ENCODE assay signal across 9 cellular contexts in the genomic region with DNA sequence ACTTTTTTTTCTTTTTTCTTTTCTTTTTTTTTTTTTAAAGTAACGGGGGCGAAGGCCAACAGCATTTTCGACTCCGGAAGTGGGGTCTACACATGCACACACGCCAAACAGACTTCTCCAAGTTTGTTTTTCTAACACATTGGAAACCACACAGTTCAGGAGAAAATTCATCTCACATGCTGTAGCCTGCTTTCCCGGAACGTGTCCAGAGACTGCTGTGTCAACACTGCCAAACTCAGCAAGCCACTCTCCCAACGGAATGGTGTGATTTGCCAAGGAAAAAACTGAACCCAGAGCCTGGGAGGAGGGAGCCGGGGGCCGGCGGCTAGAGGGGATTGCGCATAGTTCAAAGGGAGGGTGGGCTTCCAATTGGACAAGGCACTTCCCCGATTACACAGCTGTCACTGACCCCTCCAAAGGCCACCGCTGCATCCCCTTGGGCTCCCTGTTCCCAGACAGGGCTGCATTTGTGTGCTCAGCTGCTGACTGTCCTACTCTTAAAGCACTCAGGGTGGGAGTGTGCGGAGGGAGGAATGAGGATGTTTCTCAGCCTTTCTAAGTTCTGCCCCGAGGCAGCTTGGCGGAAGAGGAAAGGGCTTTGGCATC.
A peak's percentile ranks its signal among the peaks of the same experiment; 100 is the strongest.
DNase-seq lines count a peak whose midpoint lies in the region; ATAC-seq and TF ChIP-seq lines count a peak whose summit lies in the region.
"Had no signal": no experiment of that assay in that cellular context is flagged by ENCODE, and none has a peak within 500 bp of the region (broad histone marks: within the 10 kb centered on the region; RNA-seq: fewer than 3 reads in every experiment).

No MANE protein-coding gene starts in this region.

- intact Hi-C loops in heart left ventricle (cut with DNase I) (loop anchor here in 6 of 10 donors (2.0 to 10.0 kb wide), 7 partner anchors 96 to 421 kb away; partner anchors contain the start of gene CTNNB1 (in 1 of the 6)), psoas muscle (cut with DNase I) (loop anchor here in 1 of 2 donors (5.0 kb wide), 1 partner anchor 416 kb away; the partner anchor contains the start of gene CTNNB1)

- H3K36me3 ChIP-seq in heart left ventricle (no peaks in the 10 kb centered on the region), psoas muscle (ENCODE audit: insufficient read depth in 1 of 2, low read depth in 1 of 2) (no peaks in the 10 kb centered on the region), BE2C (no peaks in the 10 kb centered on the region)

- in situ Hi-C loops in astrocyte of the spinal cord (cut with HindIII; ENCODE audit: low sequenced_read_pairs), result no loop called here

- H3K27ac ChIP-seq in heart left ventricle (peak overlapping the region; percentile 70 to 93 (median 80)), psoas muscle (peak overlapping the region; percentile 48)

- H3K4me1 ChIP-seq in heart left ventricle, result peaks cover 0 to 32% (median 26%) of the 10 kb centered on the region in 12 donors
- H3K4me1 ChIP-seq in psoas muscle, result peaks cover 5% of the 10 kb centered on the region
- no peaks in the 10 kb centered on the region for H3K4me1 ChIP-seq in BE2C

- 38 to 55% (median 43%) methylated on average over 15 to 17 of the region's 17 CpGs for WGBS in heart left ventricle, 4 donors
- WGBS in psoas muscle, 3 donors, result 6 to 9% (median 8%) methylated on average over 17 of the region's 17 CpGs

- no peak for TF ChIP-seq POLR2A in heart left ventricle (IDR thresholded peaks at IDR 0.05)

- ATAC-seq in heart left ventricle, result peak; percentile 70 to 81 (median 78)
- ATAC-seq in psoas muscle, result peak; percentile 58 to 76 (median 70)
- ATAC-seq: activated CD8-positive, alpha-beta T cell treated with anti-CD3 and anti-CD28 coated beads for 36 hours had no signal

- H3K9me3 ChIP-seq in heart left ventricle (no peaks in the 10 kb centered on the region), psoas muscle (no peaks in the 10 kb centered on the region), BE2C (no peaks in the 10 kb centered on the region)

- DNase-seq in DMS53 treated with DMSO at 0.1 percent for 48 hours (lab: John Stamatoyannopoulos, UW; ENCODE audit: unreplicated experiment), result peak; percentile 27
- DNase-seq in astrocyte of the spinal cord (ENCODE audit: low read depth, low spot score), result peak; percentile 88
- peak; percentile 69 to 79 (median 76) for DNase-seq in heart left ventricle
- peak; percentile 60 to 70 for DNase-seq in psoas muscle
- no peak for DNase-seq in NCI-H128 (lab: John Stamatoyannopoulos, UW; ENCODE audit: unreplicated experiment)
- no peak for DNase-seq in BE2C
- DNase-seq in DMS114 treated with DMSO at 0.1 percent for 48 hours (lab: John Stamatoyannopoulos, UW; ENCODE audit: unreplicated experiment), result no peak
- DNase-seq in Kasumi-1 (lab: John Stamatoyannopoulos, UW), result no peak
- DNase-seq: activated CD8-positive, alpha-beta T cell treated with anti-CD3 and anti-CD28 coated beads for 36 hours had no signal

- H3K27me3 ChIP-seq in heart left ventricle (no peaks in the 10 kb centered on the region), psoas muscle (ENCODE audit: insufficient read depth in 3 of 3, low read length in 2 of 3) (no peaks in the 10 kb centered on the region), BE2C (no peaks in the 10 kb centered on the region)

- H3K4me3 ChIP-seq in astrocyte of the spinal cord (ENCODE audit: low read depth, low read length) (no peak overlapping the region), heart left ventricle (peak overlapping the region in 9 of 12 donors; percentile 2 to 41 (median 29)), psoas muscle (peak overlapping the region; percentile 52), BE2C (ENCODE audit: low read depth, low read length) (no peak overlapping the region)

- TF ChIP-seq CTCF in astrocyte of the spinal cord (IDR thresholded peaks at IDR 0.05; ENCODE audit: low read depth, low read length) (no peak), heart left ventricle (IDR thresholded peaks at IDR 0.05) (peak in 1 of 12 donors; percentile 5), psoas muscle (IDR thresholded peaks at IDR 0.05) (no peak), BE2C (IDR thresholded peaks at IDR 0.05; ENCODE audit: low read depth, low read length) (no peak)

Comparison
In these comparisons a context has a peak if more than half of its experiments do, and no peak if none do; other contexts are left out.
1. DNase-seq: peak in DMS53 treated with DMSO at 0.1 percent for 48 hours (single experiment), astrocyte of the spinal cord (single experiment), heart left ventricle (5 of 5) and psoas muscle (2 of 2); none in NCI-H128 (single experiment), BE2C (single experiment), DMS114 treated with DMSO at 0.1 percent for 48 hours (single experiment) and Kasumi-1 (0 of 2).
2. H3K4me3 ChIP-seq: peak in heart left ventricle (9 of 12) and psoas muscle (single experiment); none in astrocyte of the spinal cord (single experiment) and BE2C (single experiment).